ENCODE assay signal across 8 cellular contexts in the genomic region with DNA sequence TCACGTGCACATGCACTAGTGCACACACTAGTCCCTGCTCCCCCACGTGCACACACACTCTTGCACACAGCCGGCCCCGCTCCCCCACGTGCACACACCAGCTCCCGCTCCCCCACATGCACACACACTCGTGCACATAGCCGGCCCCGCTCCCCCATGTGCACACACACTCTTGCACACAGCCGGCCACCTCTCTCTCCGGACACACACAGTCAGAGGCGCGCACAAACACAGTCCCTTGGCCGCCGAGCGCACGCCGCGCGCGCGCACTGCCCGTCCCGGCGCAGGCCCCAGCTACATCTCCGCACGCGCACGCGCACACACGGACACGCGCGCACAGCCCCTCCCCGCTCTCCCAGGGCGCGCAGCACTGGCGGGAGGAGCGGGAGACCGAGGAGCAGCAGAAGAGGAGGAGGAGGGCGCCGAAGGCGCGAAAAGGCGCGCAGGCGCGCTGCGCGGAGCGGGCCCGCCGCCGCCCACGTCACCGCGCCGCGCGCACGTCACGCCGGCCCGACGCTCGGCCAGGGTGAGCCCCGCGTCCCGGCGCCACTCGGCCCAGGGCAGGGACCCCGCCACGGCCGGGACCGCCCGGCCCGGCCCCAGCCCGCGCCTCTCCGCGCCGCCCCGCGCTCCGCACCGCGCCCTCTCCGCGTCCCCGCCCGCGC. TPM values are rescaled to one million over a fixed set of nuclear protein-coding genes. Genes with fewer than 3 reads are reported as not detected.
DNase-seq lines count a peak whose midpoint lies in the region; ATAC-seq, FAIRE-seq and TF ChIP-seq lines count a peak whose summit lies in the region.

A gene with protein sequence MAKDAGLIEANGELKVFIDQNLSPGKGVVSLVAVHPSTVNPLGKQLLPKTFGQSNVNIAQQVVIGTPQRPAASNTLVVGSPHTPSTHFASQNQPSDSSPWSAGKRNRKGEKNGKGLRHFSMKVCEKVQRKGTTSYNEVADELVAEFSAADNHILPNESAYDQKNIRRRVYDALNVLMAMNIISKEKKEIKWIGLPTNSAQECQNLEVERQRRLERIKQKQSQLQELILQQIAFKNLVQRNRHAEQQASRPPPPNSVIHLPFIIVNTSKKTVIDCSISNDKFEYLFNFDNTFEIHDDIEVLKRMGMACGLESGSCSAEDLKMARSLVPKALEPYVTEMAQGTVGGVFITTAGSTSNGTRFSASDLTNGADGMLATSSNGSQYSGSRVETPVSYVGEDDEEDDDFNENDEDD (plus strand): TSS at position 549 of the 665 bp plus-strand sequence. CDS start 1,085 bp downstream, outside the sequence.

- H3K9me3 Mint-ChIP-seq in activated T-helper 17 cell treated with anti-CD3 and anti-CD28 coated beads, Interleukin-2, amount 50 U/mL, for 72 hours, result no peaks in the 10 kb centered on the region
- H3K9me3 Mint-ChIP-seq in naive thymus-derived CD8-positive, alpha-beta T cell, result peaks cover 0 to 13% (median 0%) of the 10 kb centered on the region in 9 donors

- H3K27me3 ChIP-seq in stomach, result no peaks in the 10 kb centered on the region

- TF ChIP-seq CTCF in fibroblast of mammary gland (conservative IDR thresholded peaks at IDR 0.05; ENCODE audit: control insufficient read depth, insufficient read depth, low read depth, low read length) (no peak), stomach (IDR thresholded peaks at IDR 0.05) (no peak)

- H3K27ac ChIP-seq in stomach, result peak within 1 kb of the TSS in 2 of 5 donors; percentile 53 to 71

- no peak for TF ChIP-seq POLR2A in stomach (IDR thresholded peaks at IDR 0.05)

- POLR2A ChIA-PET in naive thymus-derived CD8-positive, alpha-beta T cell (lab: Charles Lee), result no interaction called here

- intact Hi-C loops in stomach (cut with DNase I; ENCODE audit: low total_unique reads), result no loop called here

- peaks cover 39% of the 10 kb centered on the region for H3K36me3 Mint-ChIP-seq in activated T-helper 17 cell treated with anti-CD3 and anti-CD28 coated beads, Interleukin-2, amount 50 U/mL, for 72 hours (ENCODE audit: low read depth)
- peaks cover 0 to 15% (median 0%) of the 10 kb centered on the region in 3 donors for H3K36me3 Mint-ChIP-seq in naive thymus-derived CD8-positive, alpha-beta T cell

- peaks cover 3 to 29% (median 17%) of the 10 kb centered on the region in 4 donors for H3K36me3 ChIP-seq in stomach

- H3K9me3 ChIP-seq in stomach, result no peaks in the 10 kb centered on the region

- peak; percentile 82 for ATAC-seq in GM21825 (IDR thresholded peaks at IDR 0.05; ENCODE audit: unreplicated experiment)
- peak; percentile 91 for ATAC-seq in activated T-helper 17 cell treated with anti-CD3 and anti-CD28 coated beads, Interleukin-2, amount 50 U/mL, for 72 hours (replicated peaks)
- ATAC-seq in naive thymus-derived CD8-positive, alpha-beta T cell, result peak; percentile 69 to 81

- H3K27ac Mint-ChIP-seq in activated T-helper 17 cell treated with anti-CD3 and anti-CD28 coated beads, Interleukin-2, amount 50 U/mL, for 72 hours, result peak within 1 kb of the TSS; percentile 90
- H3K27ac Mint-ChIP-seq in naive thymus-derived CD8-positive, alpha-beta T cell, result peak within 1 kb of the TSS in 9 of 10 donors; percentile 15 to 89 (median 53)

- peak; percentile 87 for DNase-seq in EL
- peak; percentile 64 for DNase-seq in KG1 (lab: John Stamatoyannopoulos, UW)
- DNase-seq in RCC 7860 (ENCODE audit: low spot score), result peak; percentile 82
- DNase-seq in fibroblast of mammary gland (ENCODE audit: low read depth), result peak; percentile 81
- peak; percentile 25 to 74 (median 40) for DNase-seq in naive thymus-derived CD8-positive, alpha-beta T cell
- peak; percentile 78 for DNase-seq in stomach

- no peaks in the 10 kb centered on the region for H3K27me3 Mint-ChIP-seq in activated T-helper 17 cell treated with anti-CD3 and anti-CD28 coated beads, Interleukin-2, amount 50 U/mL, for 72 hours
- no peaks in the 10 kb centered on the region for H3K27me3 Mint-ChIP-seq in naive thymus-derived CD8-positive, alpha-beta T cell

- H3K4me3 Mint-ChIP-seq in activated T-helper 17 cell treated with anti-CD3 and anti-CD28 coated beads, Interleukin-2, amount 50 U/mL, for 72 hours, result peak within 1 kb of the TSS; percentile 90
- peak within 1 kb of the TSS; percentile 80 to 92 (median 88) for H3K4me3 Mint-ChIP-seq in naive thymus-derived CD8-positive, alpha-beta T cell

- TF ChIP-seq EP300 in stomach (IDR thresholded peaks at IDR 0.05), result no peak

- peaks cover 15% of the 10 kb centered on the region for H3K4me1 Mint-ChIP-seq in activated T-helper 17 cell treated with anti-CD3 and anti-CD28 coated beads, Interleukin-2, amount 50 U/mL, for 72 hours
- H3K4me1 Mint-ChIP-seq in naive thymus-derived CD8-positive, alpha-beta T cell, result peaks cover 18 to 39% (median 36%) of the 10 kb centered on the region in 4 donors

- 2 to 10% (median 5%) methylated on average over 13 to 88 of the region's 92 CpGs for WGBS in stomach, 5 donors

- FAIRE-seq in RCC 7860 (lab: Jason Lieb, UNC), result no peak

- H3K4me3 ChIP-seq in fibroblast of mammary gland (ENCODE audit: control insufficient read depth, low read depth, low read length), result peak within 1 kb of the TSS; percentile 60
- H3K4me3 ChIP-seq in stomach, result peak within 1 kb of the TSS; percentile 55 to 82 (median 71)

- peaks cover 15 to 40% (median 25%) of the 10 kb centered on the region in 4 donors for H3K4me1 ChIP-seq in stomach

RNA-seq across cellular contexts. Expression of the gene that starts here (rescaled TPM):
- 100 to 1,000 TPM in 1 of 2 donors, 10 to 100 TPM in 1; 98.1 to 188 TPM for total RNA-seq in activated T-helper 17 cell treated with anti-CD3 and anti-CD28 coated beads, Interleukin-2, amount 50 U/mL, for 72 hours
- total RNA-seq in naive thymus-derived CD8-positive, alpha-beta T cell, result 10 to 100 TPM; 17.1 to 18.1 TPM
- polyA plus RNA-seq in naive thymus-derived CD8-positive, alpha-beta T cell, result 10 to 100 TPM; 50.1 to 61.9 (median 50.3) TPM
- 100 to 1,000 TPM in 2 of 5 donors, 10 to 100 TPM in 3; 35.3 to 207 (median 59.1) TPM for total RNA-seq in stomach
- polyA plus RNA-seq in stomach, result 10 to 100 TPM; 27.3 to 57.2 (median 55.3) TPM
